In the genomic region with DNA sequence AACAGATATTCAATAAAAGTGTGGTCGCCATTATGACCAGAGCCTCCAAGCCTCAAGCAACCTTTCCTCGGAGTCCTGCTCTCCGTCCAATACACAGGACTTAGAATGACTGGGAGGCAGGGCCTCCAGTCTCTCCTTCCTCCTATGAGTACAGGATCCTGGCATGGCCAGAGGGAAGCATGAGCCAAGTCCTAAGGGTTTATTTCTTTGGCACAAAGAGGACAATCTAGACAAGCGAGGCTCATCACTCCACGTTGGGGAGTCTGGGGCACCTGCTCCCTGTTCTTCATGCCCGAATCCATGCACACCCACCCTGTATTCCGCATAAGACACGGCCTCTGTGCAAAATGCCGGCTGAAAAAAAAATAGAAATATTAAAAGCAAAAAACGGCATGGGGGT, we compare ENCODE assay signal across 15 cellular contexts. TPM values are rescaled to one million over a fixed set of nuclear protein-coding genes. Genes with fewer than 3 reads are reported as not detected.
DNase-seq lines count a peak whose midpoint lies in the region; ATAC-seq, FAIRE-seq and TF ChIP-seq lines count a peak whose summit lies in the region.
"Had no signal": no experiment of that assay in that cellular context is flagged by ENCODE, and none has a peak within 500 bp of the region (broad histone marks: within the 10 kb centered on the region; RNA-seq: fewer than 3 reads in every experiment).

No MANE protein-coding gene starts in this region.

- no peak for TF ChIP-seq POLR2A in H1 (IDR thresholded peaks at IDR 0.05; ENCODE audit: control extremely low read depth in 1 of 2, low read depth in 2 of 2, low read length in 2 of 2)

- no peak overlapping the region for H3K18ac ChIP-seq in H1 (ENCODE audit: extremely low read depth, low read length)

- no peak overlapping the region for H2BK20ac ChIP-seq in H1 (ENCODE audit: low read length)

- FAIRE-seq in H1 (lab: Jason Lieb, UNC) = no peak
- FAIRE-seq: K562 had no signal

- TF ChIP-seq CTCF in OCI-LY1 (IDR thresholded peaks at IDR 0.05; ENCODE audit: low read length) (no peak), H1 (IDR thresholded peaks at IDR 0.05; ENCODE audit: control extremely low read depth in 1 of 3, insufficient read depth in 1 of 3, low read depth in 1 of 3, low read length in 3 of 3) (no peak), progenitor cell of endocrine pancreas (IDR thresholded peaks at IDR 0.05; ENCODE audit: unreplicated experiment) (no peak), omental fat pad (IDR thresholded peaks at IDR 0.05) (no peak)

- peaks cover 18% of the 10 kb centered on the region; the same call in 1 of the 2 replicates for H3K23me2 ChIP-seq in H1 (ENCODE audit: low read depth, low read length)

- H3F3A ChIP-seq in OCI-LY1 (ENCODE audit: insufficient read depth, low read length) = no peaks in the 10 kb centered on the region

- H3K9me3 Mint-ChIP-seq in activated T-cell treated with anti-CD3 and anti-CD28 coated beads, Interleukin-2, amount 50 U/mL, for 4 hours = no peaks in the 10 kb centered on the region
- no peaks in the 10 kb centered on the region for H3K9me3 Mint-ChIP-seq in progenitor cell of endocrine pancreas (ENCODE audit: low read depth)

- H3K79me2 ChIP-seq in OCI-LY1 (ENCODE audit: insufficient read depth, low read length) (no peaks in the 10 kb centered on the region), H1 (ENCODE audit: control insufficient read depth in 1 of 2, insufficient read depth in 2 of 2, low read length in 2 of 2) (no peaks in the 10 kb centered on the region)

- no peak overlapping the region for H4K91ac ChIP-seq in H1 (replicated peaks; ENCODE audit: insufficient read length, low read length)

- H3K36me3 ChIP-seq in OCI-LY1 (ENCODE audit: insufficient read depth, low read length) (peaks cover 12% of the 10 kb centered on the region), H1 (ENCODE audit: control insufficient read depth in 2 of 4, insufficient read depth in 4 of 4, low read length in 3 of 4) (peaks cover 0 to 3% (median under 1%) of the 10 kb centered on the region in 4 experiments; a peak in 4 of 8 replicates)
- H3K36me3 ChIP-seq: adrenal gland had no signal

- no peak overlapping the region for H2BK120ac ChIP-seq in H1 (replicated peaks; ENCODE audit: low read depth, low read length)

- no peak for DNase-seq in activated T-cell treated with anti-CD3 and anti-CD28 coated beads, Interleukin-2, amount 50 U/mL, for 4 hours
- no peak for DNase-seq in activated T-cell treated with anti-CD3 and anti-CD28 coated beads, Interleukin-2, amount 50 U/mL, for 48 hours
- no peak for DNase-seq in H1 (ENCODE audit: low read depth in 1 of 2, low spot score in 2 of 2)
- DNase-seq in progenitor cell of endocrine pancreas (ENCODE audit: low spot score, unreplicated experiment) = no peak
- no peak for DNase-seq in omental fat pad (ENCODE audit: low spot score)
- DNase-seq in RKO (ENCODE audit: low spot score) = no peak
- DNase-seq in hippocampal formation (lab: John Stamatoyannopoulos, UW) = no peak
- DNase-seq: activated CD4-positive, alpha-beta T cell treated with anti-CD3 and anti-CD28 coated beads, Interleukin-2, amount 50 U/mL, for 4 hours; adrenal gland; dermis blood vessel endothelial cell; foreskin keratinocyte; NCI-H187 treated with DMSO at 0.1 percent for 48 hours had no signal

- H3K4me3 Mint-ChIP-seq in activated T-cell treated with anti-CD3 and anti-CD28 coated beads, Interleukin-2, amount 50 U/mL, for 4 hours = peak overlapping the region; percentile 59
- H3K4me3 Mint-ChIP-seq in progenitor cell of endocrine pancreas (ENCODE audit: low read depth) = peak overlapping the region; percentile 38

- no peak overlapping the region for H2BK15ac ChIP-seq in H1 (ENCODE audit: low read length)

- no peaks in the 10 kb centered on the region for H3K27me3 Mint-ChIP-seq in activated T-cell treated with anti-CD3 and anti-CD28 coated beads, Interleukin-2, amount 50 U/mL, for 4 hours (ENCODE audit: low read depth)
- H3K27me3 Mint-ChIP-seq in progenitor cell of endocrine pancreas = peaks cover 3% of the 10 kb centered on the region

- TF ChIP-seq RAD21 in H1 (IDR thresholded peaks at IDR 0.05 in 1 of 2, conservative IDR thresholded peaks at IDR 0.05 in 1 of 2; ENCODE audit: low read depth in 2 of 2, low read length in 2 of 2) = no peak

- H2BK5ac ChIP-seq in H1 (ENCODE audit: low read depth, low read length) = no peak overlapping the region

- H3K79me1 ChIP-seq in H1 (ENCODE audit: low read depth, low read length) = no peaks in the 10 kb centered on the region

- WGBS in H1 (ENCODE audit: extremely low coverage in 1 of 2, insufficient coverage in 1 of 2, insufficient read length in 1 of 2, insufficient replicate concordance in 2 of 2, low coverage in 1 of 2, low lambda C conversion rate in 2 of 2, missing lambda C conversion rate in 1 of 2), 2 experiments = 90% methylated on average over 10 of the region's 10 CpGs; no CpG with 5 or more reads in 1 of the 2 experiments

- H3K14ac ChIP-seq in H1 (ENCODE audit: insufficient read length) = no peak overlapping the region

- POLR2A ChIA-PET in H1 (lab: Charles Lee; ENCODE audit: partially characterized antibody) = interaction anchor here (0.8 to 2.9 kb wide), 12 partner anchors 8 to 112 kb away, joined by 3 to 43 read pairs (median 4); partner anchors contain the start of genes CRELD1, EMC3, IL17RC and IL17RE

- H3K27ac ChIP-seq in OCI-LY1 (ENCODE audit: low read depth, low read length, poor library complexity, severe bottlenecking) (no peak overlapping the region), H1 (ENCODE audit: low read depth, low read length) (no peak overlapping the region)

- H3K23ac ChIP-seq in H1 (ENCODE audit: insufficient read length) = no peak overlapping the region

- no peaks in the 10 kb centered on the region for H3K9me2 ChIP-seq in OCI-LY1 (ENCODE audit: low read depth, low read length)

- peak overlapping the region; percentile 66 for H3K4me3 ChIP-seq in OCI-LY1 (ENCODE audit: low read depth, low read length, poor library complexity, severe bottlenecking)
- peak overlapping the region in 1 of 4 experiments; percentile 69; a peak in 2 of 8 replicates for H3K4me3 ChIP-seq in H1 (ENCODE audit: extremely low read depth in 1 of 4, insufficient read depth in 2 of 4, low read depth in 3 of 4, low read length in 4 of 4)
- H3K4me3 ChIP-seq: K562 had no signal

- H2BK12ac ChIP-seq in H1 (ENCODE audit: low read depth, low read length) = no peak overlapping the region

- peaks cover 4% of the 10 kb centered on the region for H3K4me1 Mint-ChIP-seq in activated T-cell treated with anti-CD3 and anti-CD28 coated beads, Interleukin-2, amount 50 U/mL, for 4 hours (ENCODE audit: low read depth)
- peaks cover 1% of the 10 kb centered on the region for H3K4me1 Mint-ChIP-seq in progenitor cell of endocrine pancreas (ENCODE audit: low read depth)

- no peak for ATAC-seq in activated T-cell treated with anti-CD3 and anti-CD28 coated beads, Interleukin-2, amount 50 U/mL, for 4 hours
- no peak for ATAC-seq in omental fat pad (ENCODE audit: low FRiP score)
- ATAC-seq: K562 had no signal

- CTCF ChIA-PET in H1 (lab: Charles Lee; ENCODE audit: partially characterized antibody) = interaction anchor here (0.6 to 5.2 kb wide), 12 partner anchors 10 to 319 kb away, joined by 3 to 86 read pairs (median 6); partner anchors contain the start of genes CRELD1 and IL17RC

- H4K8ac ChIP-seq in H1 (ENCODE audit: extremely low read depth, insufficient read depth, low read length) = no peak overlapping the region

- H3K9ac ChIP-seq in OCI-LY1 (ENCODE audit: low read length) (no peak overlapping the region), H1 (replicated peaks in 1 of 4; ENCODE audit: extremely low read depth in 1 of 4, low read depth in 3 of 4, low read length in 3 of 4) (no peak overlapping the region)

- no peak overlapping the region for H2AFZ ChIP-seq in OCI-LY1 (ENCODE audit: low read length)
- H2AFZ ChIP-seq in H1 (ENCODE audit: low read length) = no peak overlapping the region

- TF ChIP-seq EP300 in H1 (IDR thresholded peaks at IDR 0.05; ENCODE audit: borderline replicate concordance in 1 of 2, low read depth in 2 of 2, low read length in 2 of 2) = no peak

- H3K27me3 ChIP-seq in OCI-LY1 (ENCODE audit: insufficient read depth, low read length) (no peaks in the 10 kb centered on the region), H1 (replicated peaks in 1 of 4; ENCODE audit: control insufficient read depth in 3 of 4, extremely low read depth in 1 of 4, insufficient read depth in 3 of 4, low read length in 3 of 4) (no peaks in the 10 kb centered on the region)
- H3K27me3 ChIP-seq: adrenal gland, foreskin keratinocyte had no signal

- H4K20me1 ChIP-seq in OCI-LY1 (ENCODE audit: insufficient read depth, low read length) (no peaks in the 10 kb centered on the region), H1 (replicated peaks in 1 of 2; ENCODE audit: control insufficient read depth in 1 of 2, insufficient read depth in 2 of 2, low read length in 2 of 2) (peaks cover 0 to 2% of the 10 kb centered on the region in 2 experiments)

- no peak overlapping the region for H3K56ac ChIP-seq in H1 (replicated peaks; ENCODE audit: insufficient read length, low read depth, low read length)

- H4K5ac ChIP-seq in H1 (ENCODE audit: insufficient read length, low read depth, low read length) = no peak overlapping the region

- H2AK5ac ChIP-seq in H1 (ENCODE audit: low read depth, low read length) = no peak overlapping the region

- H3K36me3 Mint-ChIP-seq in activated T-cell treated with anti-CD3 and anti-CD28 coated beads, Interleukin-2, amount 50 U/mL, for 4 hours (ENCODE audit: insufficient read depth) = peaks cover 7% of the 10 kb centered on the region
- H3K36me3 Mint-ChIP-seq in progenitor cell of endocrine pancreas (ENCODE audit: insufficient read depth) = peaks cover 9% of the 10 kb centered on the region

- peak overlapping the region; percentile 20 for H3K27ac Mint-ChIP-seq in progenitor cell of endocrine pancreas

- H3K4ac ChIP-seq in H1 (replicated peaks; ENCODE audit: insufficient read length, low read depth, low read length) = no peak overlapping the region

- H3K4me2 ChIP-seq in OCI-LY1 (ENCODE audit: low read length) (no peak overlapping the region), H1 (ENCODE audit: insufficient read depth in 1 of 2, low read depth in 2 of 2, low read length in 2 of 2) (peak overlapping the region; percentile 78 to 97; a peak in 2 of 4 replicates)

- H3K9me3 ChIP-seq in OCI-LY1 (ENCODE audit: low read length) (no peaks in the 10 kb centered on the region), H1 (ENCODE audit: insufficient read depth in 2 of 2, low read depth in 1 of 2, low read length in 1 of 2) (peaks cover 0 to 4% of the 10 kb centered on the region in 2 experiments; a peak in 1 of 4 replicates)
- H3K9me3 ChIP-seq: adrenal gland had no signal

- H3K4me1 ChIP-seq in OCI-LY1 (ENCODE audit: insufficient read depth, low read length, severe bottlenecking) (peaks cover 4% of the 10 kb centered on the region), H1 (replicated peaks in 1 of 4; ENCODE audit: control insufficient read depth in 3 of 4, insufficient read depth in 4 of 4, low read length in 3 of 4) (peaks cover 0 to 8% (median 4%) of the 10 kb centered on the region in 4 experiments; a peak in 5 of 7 replicates)
- H3K4me1 ChIP-seq: foreskin keratinocyte had no signal

RNA-seq across cellular contexts. Expression of gene PRRT3, which starts 6.8 kb away (rescaled TPM):
- 1 to 10 TPM; 6.7 to 7.6 (median 7.5) TPM for total RNA-seq in activated T-cell treated with anti-CD3 and anti-CD28 coated beads, Interleukin-2, amount 50 U/mL, for 4 hours
- 8.4 and 9.2 TPM in 2 replicates for total RNA-seq in H1 (2021; fragmentation: NEBNext Ultra II Directional; extraction: Animal tissue kit (Norgen Biotek cat#: 25700))
- 9.0 and 10.0 TPM in 2 replicates for polyA plus RNA-seq in H1 (2011; rRNA removed)
- polyA plus RNA-seq in H1 (2011; cell fraction: cytosol; rRNA removed) = 8.0 TPM
- 16.5 TPM for polyA plus RNA-seq in H1 (2011; cell fraction: nucleus; rRNA removed)
- polyA plus RNA-seq in H1 (2012, experiment 1 of 2) = 3.3 to 7.9 TPM (median 6.0 TPM) in 4 replicates
- 5.7 TPM for polyA plus RNA-seq in H1 (2012, experiment 2 of 2)
- 9.2 TPM for polyA plus RNA-seq in H1 (2013, experiment 1 of 2)
- polyA plus RNA-seq in H1 (2013, experiment 2 of 2) = 7.5 TPM
- polyA minus RNA-seq in H1 (2011; rRNA and poly(A)+ RNA removed) = 18.5 and 23.8 TPM in 2 replicates
- 7.2 TPM for polyA minus RNA-seq in H1 (2011; cell fraction: cytosol; rRNA and poly(A)+ RNA removed)
- 29.8 TPM for polyA minus RNA-seq in H1 (2011; cell fraction: nucleus; rRNA and poly(A)+ RNA removed)
- 10.4 and 11.4 TPM in 2 replicates for total RNA-seq in progenitor cell of endocrine pancreas
- 1 to 10 TPM; 1.1 to 2.8 (median 1.3) TPM for total RNA-seq in omental fat pad

RNA-seq across cellular contexts. Expression of gene CRELD1, which starts 11.7 kb away (rescaled TPM):
- 10 to 100 TPM; 11.0 to 15.6 (median 13.0) TPM for total RNA-seq in activated T-cell treated with anti-CD3 and anti-CD28 coated beads, Interleukin-2, amount 50 U/mL, for 4 hours
- total RNA-seq in H1 (2021; fragmentation: NEBNext Ultra II Directional; extraction: Animal tissue kit (Norgen Biotek cat#: 25700)) = 12.4 and 12.9 TPM in 2 replicates
- polyA plus RNA-seq in H1 (2011; rRNA removed) = 15.1 and 19.1 TPM in 2 replicates
- polyA plus RNA-seq in H1 (2011; cell fraction: cytosol; rRNA removed) = 24.7 TPM
- polyA plus RNA-seq in H1 (2011; cell fraction: nucleus; rRNA removed) = 41.4 TPM
- polyA plus RNA-seq in H1 (2012, experiment 1 of 2) = 13.2 to 19.2 TPM (median 18.5 TPM) in 4 replicates
- 11.6 TPM for polyA plus RNA-seq in H1 (2012, experiment 2 of 2)
- 10.6 TPM for polyA plus RNA-seq in H1 (2013, experiment 1 of 2)
- 9.0 TPM for polyA plus RNA-seq in H1 (2013, experiment 2 of 2)
- polyA minus RNA-seq in H1 (2011; rRNA and poly(A)+ RNA removed) = 8.6 and 8.9 TPM in 2 replicates
- 6.2 TPM for polyA minus RNA-seq in H1 (2011; cell fraction: cytosol; rRNA and poly(A)+ RNA removed)
- 9.6 TPM for polyA minus RNA-seq in H1 (2011; cell fraction: nucleus; rRNA and poly(A)+ RNA removed)
- 57.1 and 60.3 TPM in 2 replicates for total RNA-seq in progenitor cell of endocrine pancreas
- total RNA-seq in omental fat pad = 10 to 100 TPM; 26.8 to 52.3 (median 38.4) TPM

RNA-seq across cellular contexts. Expression of gene IL17RC, which starts 28.5 kb away (rescaled TPM):
- under 1 TPM; 0.27 to 0.53 (median 0.40) TPM for total RNA-seq in activated T-cell treated with anti-CD3 and anti-CD28 coated beads, Interleukin-2, amount 50 U/mL, for 4 hours
- 9.1 and 11.8 TPM in 2 replicates for total RNA-seq in H1 (2021; fragmentation: NEBNext Ultra II Directional; extraction: Animal tissue kit (Norgen Biotek cat#: 25700))
- 13.0 and 15.4 TPM in 2 replicates for polyA plus RNA-seq in H1 (2011; rRNA removed)
- 12.8 TPM for polyA plus RNA-seq in H1 (2011; cell fraction: cytosol; rRNA removed)
- polyA plus RNA-seq in H1 (2011; cell fraction: nucleus; rRNA removed) = 46.4 TPM
- polyA plus RNA-seq in H1 (2012, experiment 1 of 2) = 8.9 to 12.4 TPM (median 11.2 TPM) in 4 replicates
- 11.1 TPM for polyA plus RNA-seq in H1 (2012, experiment 2 of 2)
- 11.0 TPM for polyA plus RNA-seq in H1 (2013, experiment 1 of 2)
- polyA plus RNA-seq in H1 (2013, experiment 2 of 2) = 10.3 TPM
- 7.5 and 7.8 TPM in 2 replicates for polyA minus RNA-seq in H1 (2011; rRNA and poly(A)+ RNA removed)
- polyA minus RNA-seq in H1 (2011; cell fraction: cytosol; rRNA and poly(A)+ RNA removed) = 7.0 TPM
- 12.9 TPM for polyA minus RNA-seq in H1 (2011; cell fraction: nucleus; rRNA and poly(A)+ RNA removed)
- total RNA-seq in progenitor cell of endocrine pancreas (13.4 and 17.1 TPM in 2 replicates), omental fat pad (10 to 100 TPM; 53.4 to 97.6 (median 58.2) TPM)
- polyA plus RNA-seq: neural cell had no signal

RNA-seq across cellular contexts. Expression of gene EMC3, which starts 41.3 kb away (rescaled TPM):
- 10 to 100 TPM; 47.1 to 58.8 (median 47.7) TPM for total RNA-seq in activated T-cell treated with anti-CD3 and anti-CD28 coated beads, Interleukin-2, amount 50 U/mL, for 4 hours
- total RNA-seq in H1 (2021; fragmentation: NEBNext Ultra II Directional; extraction: Animal tissue kit (Norgen Biotek cat#: 25700)) = 37.6 and 40.2 TPM in 2 replicates
- polyA plus RNA-seq in H1 (2011; rRNA removed) = 34.2 and 59.8 TPM in 2 replicates
- 50.3 TPM for polyA plus RNA-seq in H1 (2011; cell fraction: cytosol; rRNA removed)
- polyA plus RNA-seq in H1 (2011; cell fraction: nucleus; rRNA removed) = 49.8 TPM
- polyA plus RNA-seq in H1 (2012, experiment 1 of 2) = 46.6 to 57.6 TPM (median 51.4 TPM) in 4 replicates
- polyA plus RNA-seq in H1 (2012, experiment 2 of 2) = 7.4 TPM
- polyA plus RNA-seq in H1 (2013, experiment 1 of 2) = 43.2 TPM
- polyA plus RNA-seq in H1 (2013, experiment 2 of 2) = 58.5 TPM
- 63.2 and 86.0 TPM in 2 replicates for polyA minus RNA-seq in H1 (2011; rRNA and poly(A)+ RNA removed)
- 17.9 TPM for polyA minus RNA-seq in H1 (2011; cell fraction: cytosol; rRNA and poly(A)+ RNA removed)
- 17.0 TPM for polyA minus RNA-seq in H1 (2011; cell fraction: nucleus; rRNA and poly(A)+ RNA removed)
- total RNA-seq in progenitor cell of endocrine pancreas (38.6 and 42.1 TPM in 2 replicates), omental fat pad (100 to 1,000 TPM in 1 of 4 donors, 10 to 100 TPM in 3; 50.8 to 116 (median 71.5) TPM)

RNA-seq across cellular contexts. Expression of gene IL17RE, which starts 42.7 kb away (rescaled TPM):
- total RNA-seq in activated T-cell treated with anti-CD3 and anti-CD28 coated beads, Interleukin-2, amount 50 U/mL, for 4 hours = under 1 TPM; 0.47 to 0.73 (median 0.61) TPM
- total RNA-seq in H1 (2021; fragmentation: NEBNext Ultra II Directional; extraction: Animal tissue kit (Norgen Biotek cat#: 25700)) = 4.4 and 4.9 TPM in 2 replicates
- 3.4 and 3.8 TPM in 2 replicates for polyA plus RNA-seq in H1 (2011; rRNA removed)
- 4.0 TPM for polyA plus RNA-seq in H1 (2011; cell fraction: cytosol; rRNA removed)
- polyA plus RNA-seq in H1 (2011; cell fraction: nucleus; rRNA removed) = 13.4 TPM
- 1.9 to 3.6 TPM (median 3.2 TPM) in 4 replicates for polyA plus RNA-seq in H1 (2012, experiment 1 of 2)
- 2.1 TPM for polyA plus RNA-seq in H1 (2012, experiment 2 of 2)
- polyA plus RNA-seq in H1 (2013, experiment 1 of 2) = 4.8 TPM
- polyA plus RNA-seq in H1 (2013, experiment 2 of 2) = 4.4 TPM
- polyA minus RNA-seq in H1 (2011; rRNA and poly(A)+ RNA removed) = 1.6 and 2.0 TPM in 2 replicates
- 1.2 TPM for polyA minus RNA-seq in H1 (2011; cell fraction: cytosol; rRNA and poly(A)+ RNA removed)
- polyA minus RNA-seq in H1 (2011; cell fraction: nucleus; rRNA and poly(A)+ RNA removed) = 4.7 TPM
- 4.9 and 7.0 TPM in 2 replicates for total RNA-seq in progenitor cell of endocrine pancreas
- total RNA-seq in omental fat pad = 10 to 100 TPM in 2 of 4 donors, 1 to 10 TPM in 2; 7.7 to 13.8 (median 10.3) TPM
